Comparison of ENCODE assay signal across 30 cellular contexts in the genomic region with DNA sequence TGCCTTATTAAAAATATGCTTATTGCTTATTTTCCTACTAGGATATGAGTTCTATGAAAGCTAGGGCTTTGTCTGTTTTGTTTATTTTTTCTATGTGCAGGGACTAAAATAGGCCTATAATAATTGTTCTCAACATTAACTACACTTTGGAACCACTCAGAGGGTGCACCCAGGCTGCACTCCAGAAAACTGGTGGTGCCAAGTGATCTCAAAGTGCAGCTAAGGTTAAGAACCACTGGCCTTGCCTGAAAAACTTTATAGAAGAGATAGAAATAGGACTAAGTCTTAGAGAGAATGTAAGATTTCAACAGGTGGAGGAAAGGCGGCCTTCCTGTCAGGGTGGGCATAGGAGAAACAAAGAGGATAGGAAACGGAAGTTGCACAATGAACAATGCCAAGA. TPM values are rescaled to one million over a fixed set of nuclear protein-coding genes. Genes with fewer than 3 reads are reported as not detected.
"Had no signal": no experiment of that assay in that cellular context is flagged by ENCODE, and none has a peak within 500 bp of the region (broad histone marks: within the 10 kb centered on the region; RNA-seq: fewer than 3 reads in every experiment).

No MANE protein-coding gene starts in this region.

- ATAC-seq: activated CD4-positive, alpha-beta T cell treated with anti-CD3 and anti-CD28 coated beads for 36 hours; activated CD4-positive, CD25-positive, alpha-beta regulatory T cell treated with anti-CD3 and anti-CD28 coated beads, Interleukin-2, amount 50 U/mL, for 24 hours; activated CD8-positive, alpha-beta T cell treated with anti-CD3 and anti-CD28 coated beads, Interleukin-2, amount 10 ng/mL, durations not matched to agents 7 days and 5 days; body of pancreas had no signal

- FAIRE-seq: astrocyte, K562 had no signal

- H3K27ac ChIP-seq: adrenal gland, body of pancreas, breast epithelium had no signal

- H3K9me3 ChIP-seq: adrenal gland, body of pancreas, breast epithelium had no signal

- H3K27me3 ChIP-seq: adrenal gland, body of pancreas, breast epithelium had no signal

- H3K36me3 ChIP-seq: adrenal gland, breast epithelium had no signal

- H3K4me3 ChIP-seq: adrenal gland, body of pancreas, breast epithelium, K562 had no signal

- H3K4me1 ChIP-seq: adrenal gland, breast epithelium had no signal

- DNase-seq: activated CD4-positive, alpha-beta T cell treated with anti-CD3 and anti-CD28 coated beads for 36 hours; activated CD4-positive, alpha-beta T cell treated with anti-CD3 and anti-CD28 coated beads, Interleukin-2, amount 10 ng/mL, durations not matched to agents 7 days and 5 days; activated CD4-positive, alpha-beta T cell treated with anti-CD3 and anti-CD28 coated beads, Interleukin-2, amount 50 U/mL, for 48 hours; activated CD8-positive, alpha-beta T cell treated with anti-CD3 and anti-CD28 coated beads, Interleukin-2, amount 10 ng/mL, durations not matched to agents 7 days and 5 days; activated gamma-delta T cell; activated naive CD4-positive, alpha-beta T cell treated with Interleukin-2 at 50 U/mL for 16 hours; activated naive CD8-positive, alpha-beta T cell treated with anti-CD3 and anti-CD28 coated beads, Interleukin-2, amount 10 ng/mL, durations not matched to agents 7 days and 5 days; activated T-cell treated with anti-CD3 and anti-CD28 coated beads, Interleukin-2, amount 50 U/mL, for 24 hours; adrenal gland; body of pancreas; NCI-H1092; NCI-H1436; NCI-H1694; NCI-H1930; NCI-H2081 treated with DMSO at 0.1 percent for 48 hours; NCI-H226; NCI-H446 treated with DMSO at 0.1 percent for 48 hours; NCI-H524; NCI-H69; OCI-M1; Right ventricle myocardium superior; T1000 had no signal

RNA-seq across cellular contexts. Expression of a gene that starts 37.7 kb away (rescaled TPM):
- total RNA-seq: activated CD4-positive, alpha-beta T cell treated with anti-CD3 and anti-CD28 coated beads for 36 hours; activated CD4-positive, alpha-beta T cell treated with anti-CD3 and anti-CD28 coated beads, Interleukin-2, amount 10 ng/mL, durations not matched to agents 7 days and 5 days; activated CD8-positive, alpha-beta T cell treated with anti-CD3 and anti-CD28 coated beads, Interleukin-2, amount 10 ng/mL, durations not matched to agents 7 days and 5 days; activated naive CD8-positive, alpha-beta T cell treated with anti-CD3 and anti-CD28 coated beads, Interleukin-2, amount 10 ng/mL, durations not matched to agents 7 days and 5 days; activated T-helper 2 cell treated with anti-CD3 and anti-CD28 coated beads, Interferon-gamma antibody, Interleukin-2, Interleukin-4, amounts not matched to agents 10 μg/mL and 5 μg/mL and 100 μg/mL, durations not matched to agents 14 hours and 24 hours and 36 hours; astrocyte; cardiac septum; K562; Right ventricle myocardium superior; T-helper 1 cell treated with Interleukin-12 subunit alpha and Interleukin-12 subunit beta and Interleukin-4 antibody, amounts not matched to agents 30 ng/mL and 1 ng/mL, for 36 hours; T-helper 2 cell treated with Interferon-gamma antibody and Interleukin-4, amounts not matched to agents 100 ng/mL and 5 ng/mL, for 36 hours had no signal
